In genomic region chr3:134667461-134667860, GRCh38 we compare ENCODE assay signal across 31 cellular contexts. TPM values are rescaled to one million over a fixed set of nuclear protein-coding genes. Genes with fewer than 3 reads are reported as not detected.
"Had no signal": no experiment of that assay in that cellular context is flagged by ENCODE, and none has a peak within 500 bp of the region (broad histone marks: within the 10 kb centered on the region; RNA-seq: fewer than 3 reads in every experiment).

No MANE protein-coding gene starts in this region.

- H3K9me3 Mint-ChIP-seq: activated CD4-positive, alpha-beta T cell treated with anti-CD3 and anti-CD28 coated beads, Interleukin-2, amount 10 ng/mL, durations not matched to agents 24 days and 14 days; activated naive CD8-positive, alpha-beta T cell treated with anti-CD3 and anti-CD28 coated beads for 36 hours; activated T-helper 17 cell treated with anti-CD3 and anti-CD28 coated beads, Interleukin-2, amount 50 U/mL, for 72 hours had no signal

- H3K4me1 Mint-ChIP-seq: activated CD4-positive, alpha-beta T cell treated with anti-CD3 and anti-CD28 coated beads, Interleukin-2, amount 10 ng/mL, durations not matched to agents 24 days and 14 days; activated naive CD8-positive, alpha-beta T cell treated with anti-CD3 and anti-CD28 coated beads for 36 hours had no signal

- H3K4me3 ChIP-seq: K562, Peyer's patch, SJSA1 had no signal

- H3K27me3 ChIP-seq: Peyer's patch, SJSA1 had no signal

- H3K36me3 Mint-ChIP-seq: activated naive CD8-positive, alpha-beta T cell treated with anti-CD3 and anti-CD28 coated beads for 36 hours had no signal

- H3K27ac ChIP-seq: Peyer's patch, SJSA1, WERI-Rb-1 had no signal

- DNase-seq: activated CD4-positive, alpha-beta T cell treated with anti-CD3 and anti-CD28 coated beads, Interleukin-2, amount 10 ng/mL, durations not matched to agents 24 days and 14 days; activated CD4-positive, alpha-beta T cell treated with anti-CD3 and anti-CD28 coated beads, Interleukin-2, amount 50 U/mL, for 4 hours; activated CD8-positive, alpha-beta T cell treated with anti-CD3 and anti-CD28 coated beads for 36 hours; activated effector memory CD4-positive, alpha-beta T cell treated with anti-CD3 and anti-CD28 coated beads, Interleukin-2, amount 50 U/mL, for 16 hours; activated naive CD4-positive, alpha-beta T cell; activated naive CD4-positive, alpha-beta T cell treated with anti-CD3 and anti-CD28 coated beads, Interleukin-2, amount 50 U/mL, for 16 hours; activated naive CD8-positive, alpha-beta T cell treated with anti-CD3 and anti-CD28 coated beads for 36 hours; activated T-cell treated with anti-CD3 and anti-CD28 coated beads, Interleukin-2, amount 50 U/mL, for 1 hour; activated T-cell treated with anti-CD3 and anti-CD28 coated beads, Interleukin-2, amount 50 U/mL, for 72 hours; amniotic stem cell; NCI-H1048; NCI-H1105 treated with DMSO at 0.1 percent for 48 hours; NCI-H1436; NCI-H1694 treated with DMSO at 0.1 percent for 48 hours; NCI-H2029; NCI-H345; NCI-H524 treated with DMSO at 0.1 percent for 48 hours; PC-3; Peyer's patch; RPMI8226; SHP77 treated with DMSO at 0.1 percent for 48 hours; SW 1271; T-helper 1 cell; T-helper 2 cell; WERI-Rb-1 had no signal

- H3K4me1 ChIP-seq: Peyer's patch had no signal

- ATAC-seq: activated CD8-positive, alpha-beta T cell treated with anti-CD3 and anti-CD28 coated beads for 36 hours; activated T-cell treated with anti-CD3 and anti-CD28 coated beads, Interleukin-2, amount 50 U/mL, for 72 hours; activated T-helper 17 cell treated with anti-CD3 and anti-CD28 coated beads, Interleukin-2, amount 50 U/mL, for 72 hours; K562; PC-3 had no signal

- H3K36me3 ChIP-seq: Peyer's patch, SJSA1, WERI-Rb-1 had no signal

- H3K27me3 Mint-ChIP-seq: activated naive CD8-positive, alpha-beta T cell treated with anti-CD3 and anti-CD28 coated beads for 36 hours had no signal

- H3K4me3 Mint-ChIP-seq: activated CD4-positive, alpha-beta T cell treated with anti-CD3 and anti-CD28 coated beads, Interleukin-2, amount 10 ng/mL, durations not matched to agents 24 days and 14 days; activated CD8-positive, alpha-beta T cell treated with anti-CD3 and anti-CD28 coated beads for 36 hours; activated naive CD8-positive, alpha-beta T cell treated with anti-CD3 and anti-CD28 coated beads for 36 hours; activated T-cell treated with anti-CD3 and anti-CD28 coated beads, Interleukin-2, amount 50 U/mL, for 72 hours; activated T-helper 17 cell treated with anti-CD3 and anti-CD28 coated beads, Interleukin-2, amount 50 U/mL, for 72 hours had no signal

- H3K27ac Mint-ChIP-seq: activated CD4-positive, alpha-beta T cell treated with anti-CD3 and anti-CD28 coated beads, Interleukin-2, amount 10 ng/mL, durations not matched to agents 24 days and 14 days; activated CD8-positive, alpha-beta T cell treated with anti-CD3 and anti-CD28 coated beads for 36 hours; activated naive CD8-positive, alpha-beta T cell treated with anti-CD3 and anti-CD28 coated beads for 36 hours; activated T-cell treated with anti-CD3 and anti-CD28 coated beads, Interleukin-2, amount 50 U/mL, for 72 hours; activated T-helper 17 cell treated with anti-CD3 and anti-CD28 coated beads, Interleukin-2, amount 50 U/mL, for 72 hours had no signal

- H3K9me3 ChIP-seq: Peyer's patch, SJSA1 had no signal

RNA-seq across cellular contexts. Expression of gene KY, which starts 16.6 kb away (rescaled TPM):
- total RNA-seq: activated CD4-positive, alpha-beta T cell treated with anti-CD3 and anti-CD28 coated beads, Interleukin-2, amount 10 ng/mL, durations not matched to agents 24 days and 14 days; activated CD8-positive, alpha-beta memory T cell treated with anti-CD3 and anti-CD28 coated beads for 36 hours; activated CD8-positive, alpha-beta T cell treated with anti-CD3 and anti-CD28 coated beads for 36 hours; activated naive CD8-positive, alpha-beta T cell treated with anti-CD3 and anti-CD28 coated beads for 36 hours; activated T-cell treated with anti-CD3 and anti-CD28 coated beads, Interleukin-2, amount 50 U/mL, for 72 hours; activated T-helper 17 cell treated with anti-CD3 and anti-CD28 coated beads, Interleukin-2, amount 50 U/mL, for 72 hours; K562; MCF 10A; NCI-H460 had no signal
- polyA plus RNA-seq: K562 had no signal
